In the genomic region with DNA sequence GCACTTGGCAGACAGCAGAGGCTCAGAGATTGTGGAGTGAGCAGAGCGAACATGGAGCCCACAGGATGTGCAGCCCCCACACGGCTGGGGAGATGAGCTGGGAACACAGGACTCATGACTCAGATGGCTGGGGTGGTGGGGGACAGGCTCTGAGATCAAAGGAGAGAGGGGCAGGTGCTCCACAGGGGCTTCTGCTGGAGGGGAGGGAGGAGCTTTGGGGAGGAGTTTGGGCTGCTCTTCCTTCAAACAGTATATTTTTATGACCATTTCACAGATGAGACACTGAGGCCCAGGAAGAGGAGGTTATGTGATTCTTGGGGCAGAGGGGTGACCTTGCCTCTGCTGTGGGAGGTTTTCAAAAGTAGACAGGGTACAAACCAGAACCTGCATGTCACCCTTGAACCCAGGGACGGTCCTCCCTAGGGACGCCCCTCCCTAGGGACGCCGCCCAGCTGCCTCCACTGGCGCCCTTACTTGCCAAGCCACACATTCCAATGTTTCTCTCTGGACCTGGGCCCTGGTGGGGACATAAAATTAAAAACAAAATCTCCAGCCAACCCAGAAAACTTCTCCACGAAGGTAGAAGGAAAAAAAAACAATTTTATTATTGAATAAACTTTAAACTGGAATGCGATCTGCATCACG, we compare ENCODE assay signal across 12 cellular contexts. TPM values are rescaled to one million over a fixed set of nuclear protein-coding genes. Genes with fewer than 3 reads are reported as not detected.
DNase-seq lines count a peak whose midpoint lies in the region; ATAC-seq, FAIRE-seq and TF ChIP-seq lines count a peak whose summit lies in the region.
"Had no signal": no experiment of that assay in that cellular context is flagged by ENCODE, and none has a peak within 500 bp of the region (broad histone marks: within the 10 kb centered on the region; RNA-seq: fewer than 3 reads in every experiment).

No MANE protein-coding gene starts in this region.

- peaks cover 15 to 34% (median 23%) of the 10 kb centered on the region in 11 experiments; a peak in 21 of 22 replicates for H3K27me3 ChIP-seq in BLaER1 treated with 17β-estradiol and CSF1 and Interleukin-3, amounts not matched to agents 10 nM and 100 nM
- no peaks in the 10 kb centered on the region for H3K27me3 ChIP-seq in Loucy (ENCODE audit: insufficient read depth, low read length, poor library complexity, severe bottlenecking)
- peaks cover 4% of the 10 kb centered on the region for H3K27me3 ChIP-seq in osteoblast (ENCODE audit: insufficient read depth, low read length)
- H3K27me3 ChIP-seq: brain microvascular endothelial cell had no signal

- H3K4me3 Mint-ChIP-seq in effector memory CD8-positive, alpha-beta T cell, result peak overlapping the region; percentile 61 to 65

- no peaks in the 10 kb centered on the region for H3K9me2 ChIP-seq in Loucy (replicated peaks; ENCODE audit: low read depth, low read length)

- no peaks in the 10 kb centered on the region for H3F3A ChIP-seq in Loucy (ENCODE audit: low read depth)

- H3K9ac ChIP-seq in BLaER1 treated with 17β-estradiol and CSF1 and Interleukin-3, amounts not matched to agents 10 nM and 100 nM, result peak overlapping the region in 3 of 11 experiments; percentile 7 to 37 (median 20); a peak in 5 of 22 replicates
- no peak overlapping the region for H3K9ac ChIP-seq in Loucy (ENCODE audit: low read depth, low read length, poor library complexity, severe bottlenecking)

- H3K9me3 Mint-ChIP-seq in effector memory CD8-positive, alpha-beta T cell, result no peaks in the 10 kb centered on the region

- peaks cover 28 to 44% (median 39%) of the 10 kb centered on the region in 10 experiments for H3K4me1 ChIP-seq in BLaER1 treated with 17β-estradiol and CSF1 and Interleukin-3, amounts not matched to agents 10 nM and 100 nM
- H3K4me1 ChIP-seq in Loucy (ENCODE audit: insufficient read depth, low read length, poor library complexity, severe bottlenecking) (peaks cover 13% of the 10 kb centered on the region), osteoblast (ENCODE audit: insufficient read depth, low read length) (peaks cover 12% of the 10 kb centered on the region)

- H3K27ac Mint-ChIP-seq in effector memory CD8-positive, alpha-beta T cell, result peak overlapping the region; percentile 17 to 41

- peaks cover 0 to 6% of the 10 kb centered on the region in 2 donors for H3K27me3 Mint-ChIP-seq in effector memory CD8-positive, alpha-beta T cell

- no peaks in the 10 kb centered on the region for H3K36me3 Mint-ChIP-seq in effector memory CD8-positive, alpha-beta T cell (ENCODE audit: insufficient read depth)

- H3K36me3 ChIP-seq in BLaER1 treated with 17β-estradiol and CSF1 and Interleukin-3, amounts not matched to agents 10 nM and 100 nM, result no peaks in the 10 kb centered on the region
- H3K36me3 ChIP-seq in Loucy (ENCODE audit: insufficient read depth, low read length) (no peaks in the 10 kb centered on the region), osteoblast (ENCODE audit: insufficient read depth, low read length) (no peaks in the 10 kb centered on the region)
- H3K36me3 ChIP-seq: brain microvascular endothelial cell had no signal

- FAIRE-seq in GM19239 (lab: Jason Lieb, UNC), result no peak

- H3K4me3 ChIP-seq in BLaER1 treated with 17β-estradiol and CSF1 and Interleukin-3, amounts not matched to agents 10 nM and 100 nM, result no peak overlapping the region; a peak in 1 of 20 replicates
- H3K4me3 ChIP-seq in Loucy (ENCODE audit: low read length, poor library complexity, severe bottlenecking), result no peak overlapping the region
- no peak overlapping the region for H3K4me3 ChIP-seq in osteoblast (ENCODE audit: insufficient read depth, low read length)

- H2AFZ ChIP-seq in Loucy (ENCODE audit: low read length) (no peak overlapping the region), osteoblast (ENCODE audit: low read length) (peak overlapping the region; percentile 76)

- H3K9me3 ChIP-seq in BLaER1 treated with 17β-estradiol and CSF1 and Interleukin-3, amounts not matched to agents 10 nM and 100 nM (replicated peaks in 1 of 11), result no peaks in the 10 kb centered on the region
- no peaks in the 10 kb centered on the region for H3K9me3 ChIP-seq in Loucy (ENCODE audit: insufficient read depth, low read depth, low read length)
- no peaks in the 10 kb centered on the region for H3K9me3 ChIP-seq in osteoblast (ENCODE audit: low read depth, low read length)

- no peak for ATAC-seq in effector memory CD8-positive, alpha-beta T cell (replicated peaks)
- ATAC-seq in GM21786 (IDR thresholded peaks at IDR 0.05; ENCODE audit: unreplicated experiment), result no peak

- DNase-seq in effector memory CD8-positive, alpha-beta T cell, result no peak
- DNase-seq in osteoblast (ENCODE audit: insufficient read length, low spot score, missing footprints) (peak; percentile 93), GM19239 (ENCODE audit: insufficient read length, low spot score) (no peak), inferior parietal cortex (ENCODE audit: extremely low spot score) (no peak), HuH-7 (ENCODE audit: low spot score) (no peak)
- DNase-seq: mammary epithelial cell had no signal

- H3K79me2 ChIP-seq in Loucy (ENCODE audit: insufficient read depth, low read length) (no peaks in the 10 kb centered on the region), osteoblast (ENCODE audit: insufficient read depth, low read length) (no peaks in the 10 kb centered on the region)

- H3K27ac ChIP-seq in BLaER1 treated with 17β-estradiol and CSF1 and Interleukin-3, amounts not matched to agents 10 nM and 100 nM, result peak overlapping the region in 5 of 11 experiments; percentile 10 to 67 (median 61); a peak in 9 of 22 replicates
- H3K27ac ChIP-seq in osteoblast (ENCODE audit: low read depth, low read length), result no peak overlapping the region
- H3K27ac ChIP-seq: brain microvascular endothelial cell had no signal

- peaks cover 10 to 16% of the 10 kb centered on the region in 2 donors for H3K4me1 Mint-ChIP-seq in effector memory CD8-positive, alpha-beta T cell (ENCODE audit: low read depth in 2 of 2)

- H3K4me2 ChIP-seq in BLaER1 treated with 17β-estradiol and CSF1 and Interleukin-3, amounts not matched to agents 10 nM and 100 nM, result peak overlapping the region; percentile 75 to 98 (median 90)
- H3K4me2 ChIP-seq in Loucy (ENCODE audit: low read depth, low read length, poor library complexity, severe bottlenecking), result peak overlapping the region; percentile 4
- peak overlapping the region; percentile 18 for H3K4me2 ChIP-seq in osteoblast (ENCODE audit: insufficient read depth, low read length)

- no peak for TF ChIP-seq CTCF in Loucy (conservative IDR thresholded peaks at IDR 0.05; ENCODE audit: low read length)
- TF ChIP-seq CTCF in osteoblast (IDR thresholded peaks at IDR 0.05; ENCODE audit: extremely low read depth, low read depth, low read length), result no peak

- peaks cover 0 to 4% (median 0%) of the 10 kb centered on the region in 11 experiments; a peak in 2 of 22 replicates for H4K20me1 ChIP-seq in BLaER1 treated with 17β-estradiol and CSF1 and Interleukin-3, amounts not matched to agents 10 nM and 100 nM
- H4K20me1 ChIP-seq in Loucy (ENCODE audit: insufficient read depth, low read length, poor library complexity, severe bottlenecking), result no peaks in the 10 kb centered on the region
- no peaks in the 10 kb centered on the region for H4K20me1 ChIP-seq in osteoblast (ENCODE audit: insufficient read depth, low read length)

RNA-seq across cellular contexts. Expression of gene CRYGN, which starts 1.0 kb away (rescaled TPM):
- 0.59 and 0.72 TPM in 2 replicates for total RNA-seq in osteoblast
- total RNA-seq: HT1080, mammary epithelial cell, skeletal muscle tissue had no signal

RNA-seq across cellular contexts. Expression of gene WDR86, which starts 31.1 kb away (rescaled TPM):
- total RNA-seq in osteoblast, result 8.5 and 15.6 TPM in 2 replicates
- total RNA-seq: HT1080 had no signal

Comparison
In these comparisons a context has a peak if more than half of its experiments do, and no peak if none do; other contexts are left out.
1. H3K4me2 ChIP-seq: peak in every context shown above with its lines; median percentile 90 in BLaER1 treated with 17β-estradiol and CSF1 and Interleukin-3, amounts not matched to agents 10 nM and 100 nM; 18 in osteoblast; 4 in Loucy.